8 cellular contexts compared by ENCODE assay signal in the genomic region with DNA sequence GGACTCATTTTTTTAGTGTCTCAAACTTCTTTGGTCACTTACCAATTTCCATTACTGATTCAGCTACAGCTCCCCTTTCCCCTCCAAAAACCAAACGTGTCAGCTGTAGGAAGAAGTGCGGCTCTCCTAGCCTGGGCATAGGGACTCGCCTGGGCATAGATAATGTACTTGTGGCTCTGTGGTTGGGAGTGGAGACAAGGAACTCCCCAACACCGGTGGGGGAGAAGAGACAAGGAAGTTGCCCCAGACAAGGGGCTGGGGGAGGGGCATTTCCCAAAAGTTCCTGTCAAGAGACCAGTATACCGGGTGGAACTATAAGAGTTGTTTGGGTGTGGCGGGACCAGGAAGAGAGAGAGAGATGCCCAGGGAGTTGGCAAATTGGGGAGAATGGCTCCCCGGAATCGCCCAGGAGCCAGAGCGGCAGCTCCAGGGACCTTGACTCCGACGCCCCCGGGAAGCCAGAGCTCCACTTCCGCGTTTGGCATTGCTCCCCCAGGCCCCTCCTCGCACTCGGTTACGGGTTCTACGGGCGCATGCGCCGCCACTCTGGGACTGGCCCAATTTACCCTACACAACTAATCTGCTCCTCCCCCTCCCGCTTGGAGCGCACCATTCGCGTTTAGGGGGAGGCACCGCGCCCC. TPM values are rescaled to one million over a fixed set of nuclear protein-coding genes. Genes with fewer than 3 reads are reported as not detected.
DNase-seq lines count a peak whose midpoint lies in the region; ATAC-seq and TF ChIP-seq lines count a peak whose summit lies in the region.

No MANE protein-coding gene starts in this region.

- POLR2A ChIA-PET in AG04450 (lab: Yijun Ruan, JAX) = interaction anchor here (0.6 to 1.8 kb wide), 13 partner anchors 11 to 376 kb away, joined by 3 to 11 read pairs (median 3); no protein-coding TSS in a partner anchor

- ATAC-seq in GM18861 (IDR thresholded peaks at IDR 0.05; ENCODE audit: unreplicated experiment) (peak; percentile 53), HG03066 (IDR thresholded peaks at IDR 0.05; ENCODE audit: low read depth, unreplicated experiment) (peak; percentile 60)

- DNase-seq in AG04450 (ENCODE audit: low read depth, low spot score) (peak; percentile 91), NCI-H2196 (lab: John Stamatoyannopoulos, UW; ENCODE audit: unreplicated experiment) (peak; percentile 95), cerebellum (ENCODE audit: low spot score) (peak; percentile 92), kidney tubule cell (ENCODE audit: low spot score) (peak; percentile 96)
- DNase-seq in stimulated activated CD4-positive, alpha-beta T cell treated with anti-CD3 and anti-CD28 coated beads, Interleukin-1b, Interleukin-23, amount 100 ng/mL, for 1 hour (ENCODE audit: low read depth in 2 of 2) = peak; percentile 83 to 93

- H3K9me3 ChIP-seq in AG04450 (ENCODE audit: control insufficient read depth, insufficient read depth, low read length) = no peaks in the 10 kb centered on the region; the same call in 1 of the 2 replicates

- H3K27ac ChIP-seq in AG04450 (ENCODE audit: low read depth, low read length) (peak overlapping the region; percentile 98), VCaP (peak overlapping the region; percentile 95)

- CTCF ChIA-PET in AG04450 (lab: Charles Lee) = interaction anchor here (0.6 to 2.0 kb wide), 3 partner anchors 11 to 41 kb away, joined by 3 to 11 read pairs (median 4); no protein-coding TSS in a partner anchor

- H3K4me3 ChIP-seq in AG04450 (ENCODE audit: low read depth, low read length) = peak overlapping the region; percentile 88

- H3K27me3 ChIP-seq in AG04450 (ENCODE audit: control insufficient read depth, insufficient read depth, low read length) = no peaks in the 10 kb centered on the region

- TF ChIP-seq CTCF in AG04450 (IDR thresholded peaks at IDR 0.05; ENCODE audit: low read depth, low read length) (no peak), VCaP (conservative IDR thresholded peaks at IDR 0.05) (no peak)

RNA-seq across cellular contexts. Expression of a gene that starts 0.9 kb away (rescaled TPM):
- polyA plus RNA-seq in AG04450 (2011; rRNA removed) = 15.5 and 29.5 TPM in 2 replicates
- polyA minus RNA-seq in AG04450 (2011; rRNA and poly(A)+ RNA removed) = 39.7 and 43.9 TPM in 2 replicates
- 31.0 TPM for total RNA-seq in cerebellum

Comparison
In these comparisons a context has a peak if more than half of its experiments do, and no peak if none do; other contexts are left out.
1. Peak in every context shown above with its lines: DNase-seq, ATAC-seq, H3K4me3 ChIP-seq and H3K27ac ChIP-seq.